ENCODE assay signal across 20 cellular contexts in the genomic region with DNA sequence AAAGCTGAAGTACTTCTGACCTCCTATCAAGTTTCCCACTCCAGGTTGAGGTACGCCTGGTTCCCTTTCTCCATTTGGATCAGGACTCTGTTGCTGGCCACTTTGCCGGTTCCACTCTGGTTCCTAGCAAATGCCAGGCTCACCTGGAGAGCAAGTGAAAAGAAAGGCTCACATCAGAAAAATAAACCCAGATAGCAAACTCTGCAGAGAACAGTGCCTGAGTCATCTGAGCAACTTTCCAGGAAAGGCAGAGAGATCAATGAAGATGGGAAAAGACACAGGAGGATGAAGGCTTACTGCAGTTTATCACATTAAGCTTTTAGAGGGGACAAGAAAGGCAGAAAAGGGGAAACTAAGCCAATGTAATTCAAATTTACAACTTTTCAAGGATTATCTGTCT.
"Had no signal": no experiment of that assay in that cellular context is flagged by ENCODE, and none has a peak within 500 bp of the region (broad histone marks: within the 10 kb centered on the region; RNA-seq: fewer than 3 reads in every experiment).

No MANE protein-coding gene starts in this region.

- H3K9me3 ChIP-seq: colonic mucosa, heart right ventricle, lower lobe of right lung, sigmoid colon, thyroid gland, upper lobe of right lung had no signal

- H3K27ac Mint-ChIP-seq: activated CD4-positive, alpha-beta memory T cell treated with anti-CD3 and anti-CD28 coated beads, Interleukin-2, amount 10 ng/mL, durations not matched to agents 7 days and 5 days had no signal

- H3K4me2 ChIP-seq: smooth muscle cell had no signal

- H3K4me1 Mint-ChIP-seq: activated CD4-positive, alpha-beta memory T cell treated with anti-CD3 and anti-CD28 coated beads, Interleukin-2, amount 10 ng/mL, durations not matched to agents 7 days and 5 days; neural crest cell had no signal

- H3K4me1 ChIP-seq: colonic mucosa, heart right ventricle, lower lobe of right lung, sigmoid colon, thyroid gland, upper lobe of right lung had no signal

- H3K36me3 ChIP-seq: colonic mucosa had no signal

- H3K27me3 Mint-ChIP-seq: activated CD4-positive, alpha-beta memory T cell treated with anti-CD3 and anti-CD28 coated beads, Interleukin-2, amount 10 ng/mL, durations not matched to agents 7 days and 5 days; naive thymus-derived CD4-positive, alpha-beta T cell had no signal

- H3K27me3 ChIP-seq: colonic mucosa, heart right ventricle, sigmoid colon, thyroid gland, upper lobe of right lung had no signal

- FAIRE-seq: bronchial epithelial cell had no signal

- H3K9me3 Mint-ChIP-seq: activated CD4-positive, alpha-beta memory T cell treated with anti-CD3 and anti-CD28 coated beads, Interleukin-2, amount 10 ng/mL, durations not matched to agents 7 days and 5 days; activated naive CD4-positive, alpha-beta T cell treated with anti-CD3 and anti-CD28 coated beads, Interleukin-2, amount 50 U/mL, for 72 hours; naive thymus-derived CD4-positive, alpha-beta T cell; neural crest cell had no signal

- H3K4me3 Mint-ChIP-seq: activated CD4-positive, alpha-beta memory T cell treated with anti-CD3 and anti-CD28 coated beads, Interleukin-2, amount 10 ng/mL, durations not matched to agents 7 days and 5 days; naive thymus-derived CD4-positive, alpha-beta T cell; neural crest cell had no signal

- H3K27ac ChIP-seq: colonic mucosa, heart right ventricle, lower lobe of right lung, sigmoid colon, thyroid gland, upper lobe of right lung had no signal

- DNase-seq: activated CD4-positive, alpha-beta memory T cell treated with anti-CD3 and anti-CD28 coated beads, Interleukin-2, amount 10 ng/mL, durations not matched to agents 7 days and 5 days; activated CD4-positive, alpha-beta T cell treated with anti-CD3 and anti-CD28 coated beads for 4 hours; colonic mucosa; heart right ventricle; islet precursor cell; left cardiac atrium; lower lobe of right lung; naive thymus-derived CD4-positive, alpha-beta T cell; occipital lobe; sigmoid colon; stimulated activated CD4-positive, alpha-beta T cell treated with anti-CD3 and anti-CD28 coated beads, Interleukin-15, amount 100 ng/mL, for 24 hours; stimulated activated naive CD4-positive, alpha-beta T cell treated with Interleukin-2 at 50 U/mL for 16 hours; T-helper 1 cell; T-helper 9 cell; thyroid gland; upper lobe of right lung had no signal

- H3K4me3 ChIP-seq: colonic mucosa, heart right ventricle, lower lobe of right lung, sigmoid colon, smooth muscle cell, thyroid gland, upper lobe of right lung had no signal

- ATAC-seq: activated naive CD4-positive, alpha-beta T cell treated with anti-CD3 and anti-CD28 coated beads, Interleukin-2, amount 50 U/mL, for 72 hours; heart right ventricle; left cardiac atrium; lower lobe of right lung; naive thymus-derived CD4-positive, alpha-beta T cell; upper lobe of right lung had no signal
